In the genomic region with DNA sequence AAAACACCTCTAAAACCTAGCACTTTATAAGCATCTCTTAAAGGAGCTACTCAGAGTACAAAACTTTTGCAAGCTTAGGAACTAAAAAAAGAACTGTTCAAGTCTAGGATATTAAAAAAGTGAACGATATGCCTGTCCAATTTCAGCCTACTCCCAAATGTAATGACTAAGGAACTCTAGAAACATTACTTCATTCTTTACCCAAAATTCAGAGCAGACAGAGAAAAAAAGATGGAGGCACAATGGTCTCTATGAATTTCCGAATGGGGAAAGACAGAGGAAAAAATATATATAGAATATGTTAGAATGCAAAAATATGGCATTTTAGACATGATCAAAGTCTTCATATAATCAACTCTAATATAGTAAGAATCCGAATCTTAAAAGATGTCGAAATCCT, we compare ENCODE assay signal across 1 cellular context.
TF ChIP-seq lines count a peak whose summit lies in the region.

No MANE protein-coding gene starts in this region.

TF ChIP-seq in K562, 482 proteins besides CTCF, POLR2A, EP300 and RAD21 (continued from another document and continues in another):
- no peak for TF ChIP-seq HIVEP1 (CRISPR knock-in tag; IDR thresholded peaks at IDR 0.05)
- TF ChIP-seq LEF1 (IDR thresholded peaks at IDR 0.05) = no peak
- TF ChIP-seq NFYB (IDR thresholded peaks at IDR 0.05; ENCODE audit: extremely low read depth, insufficient read length) = no peak
- no peak for TF ChIP-seq MAZ (CRISPR knock-in tag; conservative IDR thresholded peaks at IDR 0.05 in 1 of 2, IDR thresholded peaks at IDR 0.05 in 1 of 2)
- no peak for TF ChIP-seq RUNX1 (IDR thresholded peaks at IDR 0.05; ENCODE audit: low read depth)
- TF ChIP-seq RNF2 (IDR thresholded peaks at IDR 0.05) = no peak
- TF ChIP-seq DDX20 (tag; IDR thresholded peaks at IDR 0.05; ENCODE audit: low read depth) = peak; percentile 91
- no peak for TF ChIP-seq MEIS2 (IDR thresholded peaks at IDR 0.05; ENCODE audit: partially characterized antibody)
- TF ChIP-seq, protein P1, sequence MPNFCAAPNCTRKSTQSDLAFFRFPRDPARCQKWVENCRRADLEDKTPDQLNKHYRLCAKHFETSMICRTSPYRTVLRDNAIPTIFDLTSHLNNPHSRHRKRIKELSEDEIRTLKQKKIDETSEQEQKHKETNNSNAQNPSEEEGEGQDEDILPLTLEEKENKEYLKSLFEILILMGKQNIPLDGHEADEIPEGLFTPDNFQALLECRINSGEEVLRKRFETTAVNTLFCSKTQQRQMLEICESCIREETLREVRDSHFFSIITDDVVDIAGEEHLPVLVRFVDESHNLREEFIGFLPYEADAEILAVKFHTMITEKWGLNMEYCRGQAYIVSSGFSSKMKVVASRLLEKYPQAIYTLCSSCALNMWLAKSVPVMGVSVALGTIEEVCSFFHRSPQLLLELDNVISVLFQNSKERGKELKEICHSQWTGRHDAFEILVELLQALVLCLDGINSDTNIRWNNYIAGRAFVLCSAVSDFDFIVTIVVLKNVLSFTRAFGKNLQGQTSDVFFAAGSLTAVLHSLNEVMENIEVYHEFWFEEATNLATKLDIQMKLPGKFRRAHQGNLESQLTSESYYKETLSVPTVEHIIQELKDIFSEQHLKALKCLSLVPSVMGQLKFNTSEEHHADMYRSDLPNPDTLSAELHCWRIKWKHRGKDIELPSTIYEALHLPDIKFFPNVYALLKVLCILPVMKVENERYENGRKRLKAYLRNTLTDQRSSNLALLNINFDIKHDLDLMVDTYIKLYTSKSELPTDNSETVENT (CRISPR knock-in tag; IDR thresholded peaks at IDR 0.05) = no peak
- TF ChIP-seq ELF2 (CRISPR knock-in tag; IDR thresholded peaks at IDR 0.05) = peak; percentile 67; the same call in 1 of the 2 replicates
- no peak for TF ChIP-seq HLTF (IDR thresholded peaks at IDR 0.05)
- TF ChIP-seq PCBP1 (IDR thresholded peaks at IDR 0.05; ENCODE audit: low read depth, low read length, poor library complexity, severe bottlenecking) = no peak
- TF ChIP-seq ZNF717 (CRISPR knock-in tag; IDR thresholded peaks at IDR 0.05) = no peak
- no peak for TF ChIP-seq ASH1L (IDR thresholded peaks at IDR 0.05; ENCODE audit: borderline replicate concordance, low read depth, partially characterized antibody)
- TF ChIP-seq DMBX1 (CRISPR knock-in tag; IDR thresholded peaks at IDR 0.05; ENCODE audit: borderline replicate concordance) = peak; percentile 98
- no peak for TF ChIP-seq ELF4 (CRISPR knock-in tag; IDR thresholded peaks at IDR 0.05)
- TF ChIP-seq HOXB6 (CRISPR knock-in tag; IDR thresholded peaks at IDR 0.05; ENCODE audit: borderline replicate concordance) = no peak
- TF ChIP-seq, protein P2, sequence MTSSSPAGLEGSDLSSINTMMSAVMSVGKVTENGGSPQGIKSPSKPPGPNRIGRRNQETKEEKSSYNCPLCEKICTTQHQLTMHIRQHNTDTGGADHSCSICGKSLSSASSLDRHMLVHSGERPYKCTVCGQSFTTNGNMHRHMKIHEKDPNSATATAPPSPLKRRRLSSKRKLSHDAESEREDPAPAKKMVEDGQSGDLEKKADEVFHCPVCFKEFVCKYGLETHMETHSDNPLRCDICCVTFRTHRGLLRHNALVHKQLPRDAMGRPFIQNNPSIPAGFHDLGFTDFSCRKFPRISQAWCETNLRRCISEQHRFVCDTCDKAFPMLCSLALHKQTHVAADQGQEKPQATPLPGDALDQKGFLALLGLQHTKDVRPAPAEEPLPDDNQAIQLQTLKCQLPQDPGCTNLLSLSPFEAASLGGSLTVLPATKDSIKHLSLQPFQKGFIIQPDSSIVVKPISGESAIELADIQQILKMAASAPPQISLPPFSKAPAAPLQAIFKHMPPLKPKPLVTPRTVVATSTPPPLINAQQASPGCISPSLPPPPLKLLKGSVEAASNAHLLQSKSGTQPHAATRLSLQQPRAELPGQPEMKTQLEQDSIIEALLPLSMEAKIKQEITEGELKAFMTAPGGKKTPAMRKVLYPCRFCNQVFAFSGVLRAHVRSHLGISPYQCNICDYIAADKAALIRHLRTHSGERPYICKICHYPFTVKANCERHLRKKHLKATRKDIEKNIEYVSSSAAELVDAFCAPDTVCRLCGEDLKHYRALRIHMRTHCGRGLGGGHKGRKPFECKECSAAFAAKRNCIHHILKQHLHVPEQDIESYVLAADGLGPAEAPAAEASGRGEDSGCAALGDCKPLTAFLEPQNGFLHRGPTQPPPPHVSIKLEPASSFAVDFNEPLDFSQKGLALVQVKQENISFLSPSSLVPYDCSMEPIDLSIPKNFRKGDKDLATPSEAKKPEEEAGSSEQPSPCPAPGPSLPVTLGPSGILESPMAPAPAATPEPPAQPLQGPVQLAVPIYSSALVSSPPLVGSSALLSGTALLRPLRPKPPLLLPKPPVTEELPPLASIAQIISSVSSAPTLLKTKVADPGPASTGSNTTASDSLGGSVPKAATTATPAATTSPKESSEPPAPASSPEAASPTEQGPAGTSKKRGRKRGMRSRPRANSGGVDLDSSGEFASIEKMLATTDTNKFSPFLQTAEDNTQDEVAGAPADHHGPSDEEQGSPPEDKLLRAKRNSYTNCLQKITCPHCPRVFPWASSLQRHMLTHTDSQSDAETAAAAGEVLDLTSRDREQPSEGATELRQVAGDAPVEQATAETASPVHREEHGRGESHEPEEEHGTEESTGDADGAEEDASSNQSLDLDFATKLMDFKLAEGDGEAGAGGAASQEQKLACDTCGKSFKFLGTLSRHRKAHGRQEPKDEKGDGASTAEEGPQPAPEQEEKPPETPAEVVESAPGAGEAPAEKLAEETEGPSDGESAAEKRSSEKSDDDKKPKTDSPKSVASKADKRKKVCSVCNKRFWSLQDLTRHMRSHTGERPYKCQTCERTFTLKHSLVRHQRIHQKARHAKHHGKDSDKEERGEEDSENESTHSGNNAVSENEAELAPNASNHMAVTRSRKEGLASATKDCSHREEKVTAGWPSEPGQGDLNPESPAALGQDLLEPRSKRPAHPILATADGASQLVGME (CRISPR knock-in tag; IDR thresholded peaks at IDR 0.05) = no peak
- peak; percentile 61; the same call in 1 of the 2 replicates for TF ChIP-seq ZNF140 (CRISPR knock-in tag; IDR thresholded peaks at IDR 0.05)
- 0 out of 2 replicates have a peak, but pooled peaks have one; percentile 43 for TF ChIP-seq SMAD3 (CRISPR knock-in tag; conservative IDR thresholded peaks at IDR 0.05)
- no peak for TF ChIP-seq ZNF780A (CRISPR knock-in tag; IDR thresholded peaks at IDR 0.05)
- no peak for TF ChIP-seq SMARCC2 (IDR thresholded peaks at IDR 0.05; ENCODE audit: low read depth)
- no peak for TF ChIP-seq ZBTB1 (CRISPR knock-in tag; IDR thresholded peaks at IDR 0.05; ENCODE audit: borderline replicate concordance, low read depth)
- peak; percentile 65; the same call in 1 of the 2 replicates for TF ChIP-seq ILK (tag; IDR thresholded peaks at IDR 0.05; ENCODE audit: borderline replicate concordance, low read depth)
- TF ChIP-seq PHF20 (IDR thresholded peaks at IDR 0.05; ENCODE audit: partially characterized antibody) = no peak
- TF ChIP-seq NR1H2 (CRISPR knock-in tag; IDR thresholded peaks at IDR 0.05) = no peak
- TF ChIP-seq, protein P3, sequence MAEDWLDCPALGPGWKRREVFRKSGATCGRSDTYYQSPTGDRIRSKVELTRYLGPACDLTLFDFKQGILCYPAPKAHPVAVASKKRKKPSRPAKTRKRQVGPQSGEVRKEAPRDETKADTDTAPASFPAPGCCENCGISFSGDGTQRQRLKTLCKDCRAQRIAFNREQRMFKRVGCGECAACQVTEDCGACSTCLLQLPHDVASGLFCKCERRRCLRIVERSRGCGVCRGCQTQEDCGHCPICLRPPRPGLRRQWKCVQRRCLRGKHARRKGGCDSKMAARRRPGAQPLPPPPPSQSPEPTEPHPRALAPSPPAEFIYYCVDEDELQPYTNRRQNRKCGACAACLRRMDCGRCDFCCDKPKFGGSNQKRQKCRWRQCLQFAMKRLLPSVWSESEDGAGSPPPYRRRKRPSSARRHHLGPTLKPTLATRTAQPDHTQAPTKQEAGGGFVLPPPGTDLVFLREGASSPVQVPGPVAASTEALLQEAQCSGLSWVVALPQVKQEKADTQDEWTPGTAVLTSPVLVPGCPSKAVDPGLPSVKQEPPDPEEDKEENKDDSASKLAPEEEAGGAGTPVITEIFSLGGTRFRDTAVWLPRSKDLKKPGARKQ (CRISPR knock-in tag; IDR thresholded peaks at IDR 0.05) = peak; percentile 63; the same call in 1 of the 2 replicates
- TF ChIP-seq ZNF282 (CRISPR knock-in tag; IDR thresholded peaks at IDR 0.05) = no peak
- TF ChIP-seq MEF2D (tag; conservative IDR thresholded peaks at IDR 0.05; ENCODE audit: low read depth) = peak; percentile 81
- TF ChIP-seq, protein P4, sequence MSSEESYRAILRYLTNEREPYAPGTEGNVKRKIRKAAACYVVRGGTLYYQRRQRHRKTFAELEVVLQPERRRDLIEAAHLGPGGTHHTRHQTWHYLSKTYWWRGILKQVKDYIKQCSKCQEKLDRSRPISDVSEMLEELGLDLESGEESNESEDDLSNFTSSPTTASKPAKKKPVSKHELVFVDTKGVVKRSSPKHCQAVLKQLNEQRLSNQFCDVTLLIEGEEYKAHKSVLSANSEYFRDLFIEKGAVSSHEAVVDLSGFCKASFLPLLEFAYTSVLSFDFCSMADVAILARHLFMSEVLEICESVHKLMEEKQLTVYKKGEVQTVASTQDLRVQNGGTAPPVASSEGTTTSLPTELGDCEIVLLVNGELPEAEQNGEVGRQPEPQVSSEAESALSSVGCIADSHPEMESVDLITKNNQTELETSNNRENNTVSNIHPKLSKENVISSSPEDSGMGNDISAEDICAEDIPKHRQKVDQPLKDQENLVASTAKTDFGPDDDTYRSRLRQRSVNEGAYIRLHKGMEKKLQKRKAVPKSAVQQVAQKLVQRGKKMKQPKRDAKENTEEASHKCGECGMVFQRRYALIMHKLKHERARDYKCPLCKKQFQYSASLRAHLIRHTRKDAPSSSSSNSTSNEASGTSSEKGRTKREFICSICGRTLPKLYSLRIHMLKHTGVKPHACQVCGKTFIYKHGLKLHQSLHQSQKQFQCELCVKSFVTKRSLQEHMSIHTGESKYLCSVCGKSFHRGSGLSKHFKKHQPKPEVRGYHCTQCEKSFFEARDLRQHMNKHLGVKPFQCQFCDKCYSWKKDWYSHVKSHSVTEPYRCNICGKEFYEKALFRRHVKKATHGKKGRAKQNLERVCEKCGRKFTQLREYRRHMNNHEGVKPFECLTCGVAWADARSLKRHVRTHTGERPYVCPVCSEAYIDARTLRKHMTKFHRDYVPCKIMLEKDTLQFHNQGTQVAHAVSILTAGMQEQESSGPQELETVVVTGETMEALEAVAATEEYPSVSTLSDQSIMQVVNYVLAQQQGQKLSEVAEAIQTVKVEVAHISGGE (CRISPR knock-in tag; IDR thresholded peaks at IDR 0.05) = peak in 1 of 3 experiments; percentile 72; a peak in 1 of 6 replicates
- no peak for TF ChIP-seq ZC3H4 (CRISPR knock-in tag; IDR thresholded peaks at IDR 0.05; ENCODE audit: borderline replicate concordance)
- TF ChIP-seq KLF13 (tag; IDR thresholded peaks at IDR 0.05; ENCODE audit: borderline replicate concordance, low read depth) = no peak
- TF ChIP-seq POLR2H (tag; IDR thresholded peaks at IDR 0.05; ENCODE audit: low read depth) = peak; percentile 21; the same call in 1 of the 2 replicates
- no peak for TF ChIP-seq KLF1 (tag; IDR thresholded peaks at IDR 0.05)
- TF ChIP-seq KLF6 (CRISPR knock-in tag; IDR thresholded peaks at IDR 0.05; ENCODE audit: borderline replicate concordance) = peak; percentile 82
- TF ChIP-seq NFIX (CRISPR knock-in tag; IDR thresholded peaks at IDR 0.05; ENCODE audit: low read depth) = peak; percentile 31; the same call in 1 of the 2 replicates
- TF ChIP-seq SMARCA4 (IDR thresholded peaks at IDR 0.05) = no peak
- TF ChIP-seq TAF15 (IDR thresholded peaks at IDR 0.05; ENCODE audit: low read depth, low read length) = no peak
- no peak; the same call in 1 of the 2 replicates for TF ChIP-seq ZNF134 (CRISPR knock-in tag; conservative IDR thresholded peaks at IDR 0.05)
- no peak for TF ChIP-seq ZNF212 (CRISPR knock-in tag; IDR thresholded peaks at IDR 0.05)
- TF ChIP-seq SLC30A9 (CRISPR knock-in tag; IDR thresholded peaks at IDR 0.05) = no peak
- TF ChIP-seq PTTG1 (tag; IDR thresholded peaks at IDR 0.05; ENCODE audit: low read depth) = peak; percentile 92
- no peak for TF ChIP-seq BRCA1 (IDR thresholded peaks at IDR 0.05)
- TF ChIP-seq BRCA1 (CRISPR knock-in tag; IDR thresholded peaks at IDR 0.05) = no peak
- TF ChIP-seq, protein P5, sequence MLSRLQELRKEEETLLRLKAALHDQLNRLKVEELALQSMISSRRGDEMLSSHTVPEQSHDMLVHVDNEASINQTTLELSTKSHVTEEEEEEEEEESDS (CRISPR knock-in tag; IDR thresholded peaks at IDR 0.05) = peak; percentile 51; the same call in 1 of the 2 replicates
- TF ChIP-seq, protein P6, sequence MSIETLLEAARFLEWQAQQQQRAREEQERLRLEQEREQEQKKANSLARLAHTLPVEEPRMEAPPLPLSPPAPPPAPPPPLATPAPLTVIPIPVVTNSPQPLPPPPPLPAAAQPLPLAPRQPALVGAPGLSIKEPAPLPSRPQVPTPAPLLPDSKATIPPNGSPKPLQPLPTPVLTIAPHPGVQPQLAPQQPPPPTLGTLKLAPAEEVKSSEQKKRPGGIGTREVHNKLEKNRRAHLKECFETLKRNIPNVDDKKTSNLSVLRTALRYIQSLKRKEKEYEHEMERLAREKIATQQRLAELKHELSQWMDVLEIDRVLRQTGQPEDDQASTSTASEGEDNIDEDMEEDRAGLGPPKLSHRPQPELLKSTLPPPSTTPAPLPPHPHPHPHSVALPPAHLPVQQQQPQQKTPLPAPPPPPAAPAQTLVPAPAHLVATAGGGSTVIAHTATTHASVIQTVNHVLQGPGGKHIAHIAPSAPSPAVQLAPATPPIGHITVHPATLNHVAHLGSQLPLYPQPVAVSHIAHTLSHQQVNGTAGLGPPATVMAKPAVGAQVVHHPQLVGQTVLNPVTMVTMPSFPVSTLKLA (conservative IDR thresholded peaks at IDR 0.05) = no peak
- TF ChIP-seq STAT5A (IDR thresholded peaks at IDR 0.05; ENCODE audit: borderline replicate concordance, low read length) = no peak
- no peak for TF ChIP-seq SRSF9 (IDR thresholded peaks at IDR 0.05; ENCODE audit: borderline replicate concordance, low read depth, low read length)
- no peak for TF ChIP-seq NR4A1 (CRISPR knock-in tag; IDR thresholded peaks at IDR 0.05)
- TF ChIP-seq NR4A1 (tag; IDR thresholded peaks at IDR 0.05) = peak; percentile 96
- peak; percentile 97 for TF ChIP-seq ZNF668 (CRISPR knock-in tag; IDR thresholded peaks at IDR 0.05)
- TF ChIP-seq XRCC5 (IDR thresholded peaks at IDR 0.05; ENCODE audit: low read depth, low read length) = no peak
- peak; percentile 61; the same call in 1 of the 2 replicates for TF ChIP-seq STAT5B (CRISPR knock-in tag; IDR thresholded peaks at IDR 0.05)
- no peak for TF ChIP-seq CSDE1 (IDR thresholded peaks at IDR 0.05)
- peak; percentile 87 for TF ChIP-seq PYGO2 (tag; IDR thresholded peaks at IDR 0.05)
